22 cellular contexts compared by ENCODE assay signal in the genomic region with DNA sequence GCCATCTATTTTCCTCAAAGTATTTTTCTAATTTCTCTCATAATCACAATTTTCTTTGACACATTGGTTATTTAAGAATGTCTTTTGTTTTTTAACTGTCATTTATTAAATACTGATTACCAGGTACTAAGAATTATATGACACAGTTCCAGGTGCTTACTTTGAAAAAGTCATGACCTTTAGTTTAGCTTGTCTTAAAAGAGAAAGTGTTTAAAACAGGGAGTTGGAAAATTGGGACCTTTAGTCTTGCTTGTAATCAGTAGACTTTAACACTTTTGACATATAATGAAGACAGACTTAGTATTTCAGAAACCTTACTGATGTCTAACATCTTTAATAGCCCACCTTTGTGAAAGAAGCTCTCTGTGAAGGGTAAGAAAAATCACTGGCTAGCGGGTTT.
"Had no signal": no experiment of that assay in that cellular context is flagged by ENCODE, and none has a peak within 500 bp of the region (broad histone marks: within the 10 kb centered on the region; RNA-seq: fewer than 3 reads in every experiment).

No MANE protein-coding gene starts in this region.

- H3K27ac Mint-ChIP-seq: activated B cell treated with CpG ODN at 0.5 μM for 24 hours; activated naive CD8-positive, alpha-beta T cell treated with anti-CD3 and anti-CD28 coated beads, Interleukin-2, amount 10 ng/mL, durations not matched to agents 7 days and 5 days; endodermal cell; mesothelial cell of epicardium; nephron progenitor cell; stimulated activated naive B cell treated with anti-CD40 and anti-IgM and Interleukin-4, amounts not matched to agents 10 μg/mL and 1 μg/mL and 100 μg/mL, for 72 hours had no signal

- H3K27ac ChIP-seq: body of pancreas, epithelial cell of prostate, hepatocyte, sigmoid colon, SK-N-MC, spleen, tibial artery had no signal

- H3K27me3 Mint-ChIP-seq: activated B cell treated with CpG ODN at 0.5 μM for 24 hours; activated naive CD8-positive, alpha-beta T cell treated with anti-CD3 and anti-CD28 coated beads, Interleukin-2, amount 10 ng/mL, durations not matched to agents 7 days and 5 days; stimulated activated naive B cell treated with anti-CD40 and anti-IgM and Interleukin-4, amounts not matched to agents 10 μg/mL and 1 μg/mL and 100 μg/mL, for 72 hours had no signal

- H3K9me3 Mint-ChIP-seq: activated B cell treated with CpG ODN at 0.5 μM for 24 hours; endodermal cell; nephron progenitor cell; stimulated activated naive B cell treated with anti-CD40 and anti-IgM and Interleukin-4, amounts not matched to agents 10 μg/mL and 1 μg/mL and 100 μg/mL, for 72 hours had no signal

- ATAC-seq: body of pancreas; left colon; stimulated activated naive B cell treated with anti-CD40 and anti-IgM and Interleukin-4, amounts not matched to agents 10 μg/mL and 1 μg/mL and 100 μg/mL, for 72 hours had no signal

- H3K9me3 ChIP-seq: body of pancreas, sigmoid colon, spleen, tibial artery had no signal

- H3K27me3 ChIP-seq: body of pancreas, dorsolateral prefrontal cortex, hepatocyte, sigmoid colon, spleen, tibial artery had no signal

- H3K4me3 ChIP-seq: body of pancreas, dorsolateral prefrontal cortex, hepatocyte, lung, sigmoid colon, SK-N-MC, spleen, tibial artery had no signal

- DNase-seq: activated B cell treated with CpG ODN at 0.5 μM for 24 hours; activated CD4-positive, alpha-beta T cell treated with anti-CD3 and anti-CD28 coated beads for 48 hours; activated CD8-positive, alpha-beta memory T cell treated with anti-CD3 and anti-CD28 coated beads, Interleukin-2, amount 50 U/mL, for 48 hours; activated naive CD8-positive, alpha-beta T cell treated with anti-CD3 and anti-CD28 coated beads, Interleukin-2, amount 10 ng/mL, durations not matched to agents 7 days and 5 days; body of pancreas; dorsolateral prefrontal cortex; endodermal cell; foreskin fibroblast; left colon; nephron progenitor cell; nucleus accumbens; sigmoid colon; spleen; stimulated activated CD4-positive, alpha-beta T cell treated with anti-CD3 and anti-CD28 coated beads, Interleukin-4, amount 100 ng/mL, for 4 hours; stimulated activated naive B cell treated with anti-CD40 and anti-IgM and Interleukin-4, amounts not matched to agents 10 μg/mL and 1 μg/mL and 100 μg/mL, for 72 hours; substantia nigra; tibial artery had no signal

- H3K4me3 Mint-ChIP-seq: activated B cell treated with CpG ODN at 0.5 μM for 24 hours; activated naive CD8-positive, alpha-beta T cell treated with anti-CD3 and anti-CD28 coated beads, Interleukin-2, amount 10 ng/mL, durations not matched to agents 7 days and 5 days; endodermal cell; mesothelial cell of epicardium; nephron progenitor cell; stimulated activated naive B cell treated with anti-CD40 and anti-IgM and Interleukin-4, amounts not matched to agents 10 μg/mL and 1 μg/mL and 100 μg/mL, for 72 hours had no signal
